Comparison of ENCODE assay signal across 8 cellular contexts in the genomic region with DNA sequence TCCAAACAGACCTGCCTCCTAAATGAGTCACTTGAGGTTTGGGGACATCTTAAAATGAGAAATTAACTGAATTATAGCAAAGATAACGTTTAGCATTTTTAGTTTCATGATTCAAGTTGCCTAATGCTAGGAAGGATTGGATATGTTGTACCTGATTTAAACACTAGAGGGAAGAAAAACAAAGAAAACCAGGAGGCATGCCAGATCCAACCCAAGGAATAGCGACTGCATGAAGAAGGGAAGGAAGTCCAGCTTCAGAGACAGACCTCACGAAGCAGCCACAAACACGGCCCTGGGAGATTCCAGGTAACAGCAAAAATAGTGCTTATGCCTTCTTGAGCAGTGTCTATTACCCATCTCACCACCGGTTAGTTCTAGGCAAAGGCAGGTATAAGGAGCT.
DNase-seq lines count a peak whose midpoint lies in the region; ATAC-seq, FAIRE-seq and TF ChIP-seq lines count a peak whose summit lies in the region.

No MANE protein-coding gene starts in this region.

- intact Hi-C loops in Right ventricle myocardium inferior (cut with DNase I) (loop anchor here (5.0 kb wide), 1 partner anchor 906 kb away; no protein-coding TSS in a partner anchor), cardiac septum (cut with DNase I) (loop anchor here (10.0 kb wide), 1 partner anchor 903 kb away; no protein-coding TSS in a partner anchor)

- peak; percentile 53 for TF ChIP-seq CTCF in astrocyte of the cerebellum (IDR thresholded peaks at IDR 0.05; ENCODE audit: low read depth, low read length, missing control alignments)

- DNase-seq in Right ventricle myocardium inferior (ENCODE audit: missing footprints) (no peak), cardiac septum (ENCODE audit: low spot score) (no peak), astrocyte of the cerebellum (ENCODE audit: low read depth) (peak; percentile 53), HTR-8/SVneo (ENCODE audit: insufficient read length, low spot score) (no peak), midbrain (lab: John Stamatoyannopoulos, UW) (no peak)
- no peak for DNase-seq in activated naive CD4-positive, alpha-beta T cell treated with anti-CD3 and anti-CD28 coated beads, Interleukin-2, amount 50 U/mL, for 16 hours
- no peak for DNase-seq in stimulated activated CD4-positive, alpha-beta T cell treated with anti-CD3 and anti-CD28 coated beads, Interleukin-1b, Interleukin-23, amount 100 ng/mL, for 48 hours

- FAIRE-seq in islet of Langerhans (lab: Jason Lieb, UNC) (peak; percentile 98), HTR-8/SVneo (lab: Jason Lieb, UNC) (no peak)

- no peak overlapping the region for H3K4me3 ChIP-seq in astrocyte of the cerebellum (ENCODE audit: low read depth, low read length)

- peak; percentile 54 for ATAC-seq in Right ventricle myocardium inferior

- in situ Hi-C loops in astrocyte of the cerebellum (cut with HindIII; ENCODE audit: low sequenced_read_pairs), result no loop called here
